ENCODE assay signal across 8 cellular contexts in the genomic region with DNA sequence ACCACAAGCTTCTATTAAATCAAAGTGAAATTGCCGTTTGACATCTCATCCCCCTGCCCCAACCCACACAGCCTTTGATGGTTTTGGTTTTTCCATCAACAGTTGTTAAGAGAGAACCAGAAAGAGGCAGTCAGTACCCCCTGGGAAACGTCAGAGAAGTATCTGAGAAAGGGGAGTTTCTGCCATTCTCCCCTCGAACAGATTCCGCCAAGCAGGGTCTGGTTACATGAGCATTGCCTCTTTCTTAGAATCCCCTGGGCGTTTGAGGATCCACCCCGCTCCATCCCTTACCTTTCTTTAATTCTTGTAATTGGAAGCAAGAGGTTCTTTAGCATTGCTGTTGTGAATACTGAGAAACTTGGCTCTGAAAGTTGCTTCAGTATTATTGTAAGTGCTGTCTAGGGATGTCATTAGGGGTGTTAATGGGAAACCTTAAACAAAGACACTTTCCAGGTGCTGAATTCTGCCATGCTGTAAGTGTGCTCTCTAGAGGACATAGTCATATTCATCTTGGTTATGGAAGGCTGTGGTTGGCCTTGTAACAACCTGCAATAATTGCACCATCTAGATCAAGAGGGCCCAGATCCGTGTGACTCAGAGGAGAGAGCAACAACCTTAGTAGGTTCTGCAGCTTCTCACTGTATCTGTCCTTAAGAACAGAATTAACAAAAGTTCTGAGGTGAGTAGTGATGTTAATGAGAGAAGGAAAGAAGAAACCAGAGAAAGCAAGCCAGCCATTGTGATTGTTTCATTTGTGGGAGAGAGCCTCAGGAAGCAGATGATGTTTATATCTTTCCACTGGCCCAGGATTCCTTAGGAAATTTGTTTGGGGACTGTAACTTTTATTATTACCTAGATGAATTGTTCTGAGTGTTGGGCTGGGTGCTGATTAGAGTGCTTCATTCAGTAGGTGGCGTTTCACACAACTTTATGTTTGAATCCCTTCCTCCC. TPM values are rescaled to one million over a fixed set of nuclear protein-coding genes. Genes with fewer than 3 reads are reported as not detected.
DNase-seq lines count a peak whose midpoint lies in the region; ATAC-seq and TF ChIP-seq lines count a peak whose summit lies in the region.

No MANE protein-coding gene starts in this region.

- POLR2A ChIA-PET in activated CD8-positive, alpha-beta T cell treated with anti-CD3 and anti-CD28 coated beads for 36 hours (lab: Charles Lee): interaction anchor here (0.7 to 5.4 kb wide), 11 partner anchors 9 to 620 kb away, joined by 3 to 74 read pairs (median 3); a partner anchor contains a TSS

- H3K27ac Mint-ChIP-seq in activated CD8-positive, alpha-beta T cell treated with anti-CD3 and anti-CD28 coated beads for 36 hours: peak overlapping the region; percentile 96
- H3K27ac Mint-ChIP-seq in glutamatergic neuron (ENCODE audit: unreplicated experiment): peak overlapping the region; percentile 76

- H3K27me3 ChIP-seq in esophagus muscularis mucosa: no peaks in the 10 kb centered on the region

- H3K4me1 ChIP-seq in esophagus muscularis mucosa: peaks cover 82 to 99% (median 95%) of the 10 kb centered on the region in 4 donors

- H3K4me3 Mint-ChIP-seq in activated CD8-positive, alpha-beta T cell treated with anti-CD3 and anti-CD28 coated beads for 36 hours: peak overlapping the region; percentile 77
- H3K4me3 Mint-ChIP-seq in glutamatergic neuron (ENCODE audit: unreplicated experiment): peak overlapping the region; percentile 40

- peaks cover 70% of the 10 kb centered on the region for H3K36me3 Mint-ChIP-seq in activated CD8-positive, alpha-beta T cell treated with anti-CD3 and anti-CD28 coated beads for 36 hours (ENCODE audit: low read depth)
- H3K36me3 Mint-ChIP-seq in glutamatergic neuron (ENCODE audit: unreplicated experiment): no peaks in the 10 kb centered on the region

- peaks cover 84% of the 10 kb centered on the region for H3K4me1 Mint-ChIP-seq in activated CD8-positive, alpha-beta T cell treated with anti-CD3 and anti-CD28 coated beads for 36 hours (ENCODE audit: low read depth)
- peaks cover 12% of the 10 kb centered on the region for H3K4me1 Mint-ChIP-seq in glutamatergic neuron (ENCODE audit: low read depth, unreplicated experiment)

- ATAC-seq in activated CD8-positive, alpha-beta T cell treated with anti-CD3 and anti-CD28 coated beads for 36 hours: peak; percentile 84
- ATAC-seq in HG03571 (IDR thresholded peaks at IDR 0.05; ENCODE audit: unreplicated experiment) (no peak), HG02798 (IDR thresholded peaks at IDR 0.05; ENCODE audit: poor library complexity, unreplicated experiment) (no peak)

- H3K36me3 ChIP-seq in esophagus muscularis mucosa: peaks cover 23 to 34% (median 25%) of the 10 kb centered on the region in 4 donors

- no peaks in the 10 kb centered on the region for H3K9me3 ChIP-seq in esophagus muscularis mucosa

- no peak for TF ChIP-seq EP300 in esophagus muscularis mucosa (IDR thresholded peaks at IDR 0.05)

- peak; percentile 38 for DNase-seq in GM12864 (ENCODE audit: low read depth)
- DNase-seq in Kasumi-1 (lab: John Stamatoyannopoulos, UW): peak; percentile 20 to 23
- DNase-seq in activated CD8-positive, alpha-beta T cell treated with anti-CD3 and anti-CD28 coated beads for 36 hours: peak; percentile 85
- DNase-seq in glutamatergic neuron: no peak
- peak; percentile 69 for DNase-seq in stimulated activated CD8-positive, alpha-beta memory T cell treated with anti-CD3 and anti-CD28 coated beads, Interleukin-4, amount 100 ng/mL, for 48 hours
- DNase-seq in esophagus muscularis mucosa (ENCODE audit: extremely low spot score): no peak

- H3K4me3 ChIP-seq in GM12864 (ENCODE audit: low read depth, low read length) (peak overlapping the region; percentile 13; the same call in 1 of the 2 replicates), esophagus muscularis mucosa (no peak overlapping the region)

- H3K27me3 Mint-ChIP-seq in activated CD8-positive, alpha-beta T cell treated with anti-CD3 and anti-CD28 coated beads for 36 hours: no peaks in the 10 kb centered on the region
- H3K27me3 Mint-ChIP-seq in glutamatergic neuron (ENCODE audit: unreplicated experiment): peaks cover 1% of the 10 kb centered on the region

- intact Hi-C loops in activated CD8-positive, alpha-beta T cell treated with anti-CD3 and anti-CD28 coated beads for 36 hours (cut with micrococcal nuclease): loop anchor here (1.0 kb wide), 1 partner anchor 9 kb away; a partner anchor contains a TSS
- intact Hi-C loops in esophagus muscularis mucosa (cut with DNase I): no loop called here

- no peak for TF ChIP-seq POLR2A in esophagus muscularis mucosa (IDR thresholded peaks at IDR 0.05; ENCODE audit: low read depth)

- TF ChIP-seq CTCF in GM12864 (IDR thresholded peaks at IDR 0.05; ENCODE audit: low read depth, low read length, missing control alignments) (no peak), glutamatergic neuron (IDR thresholded peaks at IDR 0.05; ENCODE audit: partially characterized antibody, unreplicated experiment) (no peak), esophagus muscularis mucosa (IDR thresholded peaks at IDR 0.05) (no peak)
- TF ChIP-seq CTCF in activated CD8-positive, alpha-beta T cell treated with anti-CD3 and anti-CD28 coated beads for 36 hours (IDR thresholded peaks at IDR 0.05): no peak

- 61% methylated on average over 8 of the region's 8 CpGs for WGBS in esophagus muscularis mucosa

- CTCF ChIA-PET in activated CD8-positive, alpha-beta T cell treated with anti-CD3 and anti-CD28 coated beads for 36 hours (lab: Charles Lee): interaction anchor here (0.9 to 8.5 kb wide), 6 partner anchors 9 to 106 kb away, joined by 3 to 104 read pairs (median 8); a partner anchor contains a TSS

- peak overlapping the region in 1 of 4 donors; percentile 0 for H3K27ac ChIP-seq in esophagus muscularis mucosa (replicated peaks in 1 of 4)

- H3K9me3 Mint-ChIP-seq in activated CD8-positive, alpha-beta T cell treated with anti-CD3 and anti-CD28 coated beads for 36 hours: no peaks in the 10 kb centered on the region
- H3K9me3 Mint-ChIP-seq in glutamatergic neuron (ENCODE audit: unreplicated experiment): no peaks in the 10 kb centered on the region

RNA-seq across cellular contexts. Expression of a gene that starts 8.9 kb away (rescaled TPM):
- 100 to 1,000 TPM; 437 to 443 TPM for total RNA-seq in activated CD8-positive, alpha-beta T cell treated with anti-CD3 and anti-CD28 coated beads for 36 hours
- 278 TPM for total RNA-seq in glutamatergic neuron (ENCODE audit: unreplicated experiment)
- total RNA-seq in esophagus muscularis mucosa: 100 to 1,000 TPM; 228 to 395 (median 322) TPM

RNA-seq across cellular contexts. Expression of a gene that starts 43.1 kb away (rescaled TPM):
- 10 to 100 TPM; 22.8 to 23.5 TPM for total RNA-seq in activated CD8-positive, alpha-beta T cell treated with anti-CD3 and anti-CD28 coated beads for 36 hours
- 13.7 TPM for total RNA-seq in glutamatergic neuron (ENCODE audit: unreplicated experiment)
- total RNA-seq in esophagus muscularis mucosa: 10 to 100 TPM in 3 of 4 donors, 1 to 10 TPM in 1; 9.6 to 14.6 (median 12.8) TPM

Comparison
In these comparisons a context has a peak if more than half of its experiments do, and no peak if none do; other contexts are left out.
1. DNase-seq: peak in GM12864 (single experiment), Kasumi-1 (2 of 2), activated CD8-positive, alpha-beta T cell treated with anti-CD3 and anti-CD28 coated beads for 36 hours (single experiment) and stimulated activated CD8-positive, alpha-beta memory T cell treated with anti-CD3 and anti-CD28 coated beads, Interleukin-4, amount 100 ng/mL, for 48 hours (single experiment); none in glutamatergic neuron (single experiment) and esophagus muscularis mucosa (single experiment).